ENCODE assay signal across 38 cellular contexts in the genomic region with DNA sequence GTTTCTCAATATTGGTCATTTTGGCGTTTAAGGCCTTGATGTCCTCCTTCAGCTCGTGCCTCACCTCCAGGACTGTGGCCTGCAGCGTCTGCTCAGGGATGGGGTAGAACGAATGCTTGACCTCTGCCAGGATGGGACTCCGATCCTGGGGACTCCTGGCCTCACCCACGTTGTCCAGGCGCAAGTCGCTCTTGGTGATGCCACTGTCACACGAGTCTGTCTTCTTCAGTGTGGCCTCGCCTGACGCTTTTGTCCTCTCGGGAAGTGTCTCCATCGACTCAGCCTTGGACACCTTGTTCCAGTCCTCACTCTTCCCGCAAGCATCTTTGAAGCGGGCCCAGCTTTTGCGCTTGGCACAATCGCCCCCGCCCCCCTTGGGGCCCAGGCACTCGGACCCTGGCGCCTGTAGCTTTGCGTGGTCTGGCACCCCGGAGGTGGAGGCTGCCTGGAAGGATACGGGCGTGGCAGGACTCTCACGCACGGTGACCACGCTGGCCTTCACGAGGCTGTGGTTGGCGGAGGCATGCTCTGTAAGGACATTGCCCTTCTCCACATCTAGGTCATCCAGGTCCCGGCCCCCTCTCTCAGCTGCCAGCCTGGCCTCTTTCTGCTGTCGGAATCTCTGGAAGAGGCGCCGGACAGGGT.
"Had no signal": no experiment of that assay in that cellular context is flagged by ENCODE, and none has a peak within 500 bp of the region (broad histone marks: within the 10 kb centered on the region; RNA-seq: fewer than 3 reads in every experiment).

No MANE protein-coding gene starts in this region.

- H3K4me3 ChIP-seq: PC-9 had no signal

- H3K27me3 Mint-ChIP-seq: activated B cell treated with CpG ODN at 0.5 μM for 24 hours; activated CD4-positive, alpha-beta memory T cell treated with anti-CD3 and anti-CD28 coated beads for 36 hours; activated CD8-positive, alpha-beta memory T cell treated with anti-CD3 and anti-CD28 coated beads, Interleukin-2, amount 10 ng/mL, durations not matched to agents 7 days and 5 days; activated naive CD8-positive, alpha-beta T cell treated with anti-CD3 and anti-CD28 coated beads for 36 hours; activated T-helper 17 cell treated with anti-CD3 and anti-CD28 coated beads, Interleukin-2, amount 50 U/mL, for 72 hours; IgD-negative memory B cell had no signal

- H2AFZ ChIP-seq: PC-9 had no signal

- H3K4me1 Mint-ChIP-seq: activated naive CD8-positive, alpha-beta T cell treated with anti-CD3 and anti-CD28 coated beads for 36 hours; activated T-helper 17 cell treated with anti-CD3 and anti-CD28 coated beads, Interleukin-2, amount 50 U/mL, for 72 hours had no signal

- H3K9me3 Mint-ChIP-seq: activated B cell treated with CpG ODN at 0.5 μM for 24 hours; activated CD4-positive, alpha-beta memory T cell treated with anti-CD3 and anti-CD28 coated beads for 36 hours; activated naive CD8-positive, alpha-beta T cell treated with anti-CD3 and anti-CD28 coated beads for 36 hours; activated T-cell treated with anti-CD3 and anti-CD28 coated beads, Interleukin-2, amount 50 U/mL, for 72 hours; activated T-helper 17 cell treated with anti-CD3 and anti-CD28 coated beads, Interleukin-2, amount 50 U/mL, for 72 hours; IgD-negative memory B cell had no signal

- H3K36me3 Mint-ChIP-seq: activated CD4-positive, alpha-beta memory T cell treated with anti-CD3 and anti-CD28 coated beads for 36 hours; activated CD8-positive, alpha-beta memory T cell treated with anti-CD3 and anti-CD28 coated beads, Interleukin-2, amount 10 ng/mL, durations not matched to agents 7 days and 5 days; activated naive CD8-positive, alpha-beta T cell treated with anti-CD3 and anti-CD28 coated beads for 36 hours had no signal

- H3K27me3 ChIP-seq: brain microvascular endothelial cell had no signal

- H3K36me3 ChIP-seq: brain microvascular endothelial cell had no signal

- H3K4me3 Mint-ChIP-seq: activated B cell treated with CpG ODN at 0.5 μM for 24 hours; activated CD4-positive, alpha-beta memory T cell treated with anti-CD3 and anti-CD28 coated beads for 36 hours; activated CD8-positive, alpha-beta memory T cell treated with anti-CD3 and anti-CD28 coated beads, Interleukin-2, amount 10 ng/mL, durations not matched to agents 7 days and 5 days; activated naive CD8-positive, alpha-beta T cell treated with anti-CD3 and anti-CD28 coated beads for 36 hours; activated T-cell treated with anti-CD3 and anti-CD28 coated beads, Interleukin-2, amount 50 U/mL, for 72 hours; activated T-helper 17 cell treated with anti-CD3 and anti-CD28 coated beads, Interleukin-2, amount 50 U/mL, for 72 hours; IgD-negative memory B cell had no signal

- H3K4me2 ChIP-seq: PC-9 had no signal

- ATAC-seq: activated CD8-positive, alpha-beta memory T cell treated with anti-CD3 and anti-CD28 coated beads, Interleukin-2, amount 10 ng/mL, durations not matched to agents 7 days and 5 days; activated T-cell treated with anti-CD3 and anti-CD28 coated beads, Interleukin-2, amount 50 U/mL, for 72 hours; activated T-helper 17 cell treated with anti-CD3 and anti-CD28 coated beads, Interleukin-2, amount 50 U/mL, for 72 hours had no signal

- H3K27ac ChIP-seq: brain microvascular endothelial cell, PC-9, VCaP had no signal

- H3K27ac Mint-ChIP-seq: activated B cell treated with CpG ODN at 0.5 μM for 24 hours; activated CD4-positive, alpha-beta memory T cell treated with anti-CD3 and anti-CD28 coated beads for 36 hours; activated CD8-positive, alpha-beta memory T cell treated with anti-CD3 and anti-CD28 coated beads, Interleukin-2, amount 10 ng/mL, durations not matched to agents 7 days and 5 days; activated naive CD8-positive, alpha-beta T cell treated with anti-CD3 and anti-CD28 coated beads for 36 hours; activated T-cell treated with anti-CD3 and anti-CD28 coated beads, Interleukin-2, amount 50 U/mL, for 72 hours; activated T-helper 17 cell treated with anti-CD3 and anti-CD28 coated beads, Interleukin-2, amount 50 U/mL, for 72 hours; IgD-negative memory B cell had no signal

- DNase-seq: activated B cell treated with CpG ODN at 0.5 μM for 24 hours; activated CD4-positive, alpha-beta memory T cell treated with anti-CD3 and anti-CD28 coated beads for 36 hours; activated CD4-positive, alpha-beta T cell treated with anti-CD3 and anti-CD28 coated beads for 4 hours; activated CD4-positive, alpha-beta T cell treated with anti-CD3 and anti-CD28 coated beads, Interleukin-2, amount 50 U/mL, for 1 hour; activated CD4-positive, CD25-positive, alpha-beta regulatory T cell treated with anti-CD3 and anti-CD28 coated beads, Interleukin-2, amount 50 U/mL, for 72 hours; activated CD8-positive, alpha-beta memory T cell treated with anti-CD3 and anti-CD28 coated beads, Interleukin-2, amount 10 ng/mL, durations not matched to agents 7 days and 5 days; activated effector memory CD4-positive, alpha-beta T cell treated with anti-CD3 and anti-CD28 coated beads, Interleukin-2, amount 50 U/mL, for 16 hours; activated naive CD4-positive, alpha-beta T cell; activated naive CD4-positive, alpha-beta T cell treated with anti-CD3 and anti-CD28 coated beads, Interleukin-2, amount 50 U/mL, for 16 hours; activated naive CD8-positive, alpha-beta T cell treated with anti-CD3 and anti-CD28 coated beads for 36 hours; activated T-cell treated with anti-CD3 and anti-CD28 coated beads, Interleukin-2, amount 50 U/mL, for 1 hour; activated T-cell treated with anti-CD3 and anti-CD28 coated beads, Interleukin-2, amount 50 U/mL, for 72 hours; amniotic stem cell; aorta; brain microvascular endothelial cell; Kasumi-1; KBM-7; MM.1S; MV-4-11; NCI-H1092; NCI-H146; NCI-H187; NCI-H2029 treated with DMSO at 0.1 percent for 48 hours; NCI-H2107; NCI-H2171; NCI-H510A; NCI-H526; NCI-H748 treated with DMSO at 0.1 percent for 48 hours; NK-92 treated with Interleukin-12 subunit alpha and Interleukin-12 subunit beta, amount 100 ng/mL, for 24 hours; PC-9; Right ventricle myocardium superior; SW 1271; T-helper 1 cell; T-helper 2 cell; T-helper 9 cell had no signal
